In genomic region chr13:30224732-30225131, GRCh38 we compare ENCODE assay signal across 13 cellular contexts.
A peak's percentile ranks its signal among the peaks of the same experiment; 100 is the strongest.
DNase-seq lines count a peak whose midpoint lies in the region; ATAC-seq, FAIRE-seq and TF ChIP-seq lines count a peak whose summit lies in the region.
"Had no signal": no experiment of that assay in that cellular context is flagged by ENCODE, and none has a peak within 500 bp of the region (broad histone marks: within the 10 kb centered on the region; RNA-seq: fewer than 3 reads in every experiment).

No MANE protein-coding gene starts in this region.

- peaks cover 15% of the 10 kb centered on the region for H3K4me1 ChIP-seq in SJSA1 (replicated peaks)
- H3K4me1 ChIP-seq: esophagus squamous epithelium had no signal

- ATAC-seq in HG02973 (IDR thresholded peaks at IDR 0.05; ENCODE audit: unreplicated experiment) (no peak), GM18858 (IDR thresholded peaks at IDR 0.05; ENCODE audit: unreplicated experiment) (no peak)
- ATAC-seq: right cardiac atrium had no signal

- H3K4me3 ChIP-seq in SJSA1 (no peak overlapping the region), foreskin fibroblast (ENCODE audit: low read depth in 1 of 2, low read length in 2 of 2) (no peak overlapping the region)
- H3K4me3 ChIP-seq: esophagus squamous epithelium had no signal

- FAIRE-seq in GM18507 (lab: Jason Lieb, UNC): peak; percentile 45

- no peak for TF ChIP-seq CTCF in foreskin fibroblast (IDR thresholded peaks at IDR 0.05; ENCODE audit: low read depth, low read length)

- no peaks in the 10 kb centered on the region for H3K27me3 ChIP-seq in SJSA1 (replicated peaks)
- H3K27me3 ChIP-seq: esophagus squamous epithelium had no signal

- in situ Hi-C loops in Caki2 (cut with HindIII; ENCODE audit: low pct_unique_long_range_greater_than_20kb, low sequenced_read_pairs): no loop called here

- H3K36me3 ChIP-seq in SJSA1: peaks cover 69% of the 10 kb centered on the region

- H3K9me3 ChIP-seq in SJSA1 (replicated peaks): no peaks in the 10 kb centered on the region

- DNase-seq in Caki2 (ENCODE audit: low read depth) (peak; percentile 8), GM18507 (ENCODE audit: extremely low spot score, insufficient read length, low read depth) (no peak), SJSA1 (ENCODE audit: low read depth in 1 of 2, low spot score in 2 of 2) (peak in 1 of 2 experiments; percentile 16), foreskin fibroblast (peak; percentile 16 to 26), GM19238 (ENCODE audit: insufficient read length, low spot score) (no peak), anterior cingulate cortex (lab: John Stamatoyannopoulos, UW) (no peak)
- DNase-seq: caudate nucleus, DMS53, esophagus squamous epithelium, right cardiac atrium, trophoblast cell had no signal

- H3K27ac ChIP-seq in SJSA1: 0 out of 2 replicates have a peak overlapping the region, but pooled peaks have one; percentile 10
- H3K27ac ChIP-seq: esophagus squamous epithelium had no signal

Comparison
In these comparisons a context has a peak if more than half of its experiments do, and no peak if none do; other contexts are left out.
1. DNase-seq: peak in Caki2 (single experiment) and foreskin fibroblast (2 of 2); none in GM18507 (single experiment), GM19238 (single experiment) and anterior cingulate cortex (0 of 58).